11 cellular contexts compared by ENCODE assay signal in genomic region chr4:145828802-145829485, GRCh38.
A peak's percentile ranks its signal among the peaks of the same experiment; 100 is the strongest.
DNase-seq lines count a peak whose midpoint lies in the region; ATAC-seq and TF ChIP-seq lines count a peak whose summit lies in the region.
"Had no signal": no experiment of that assay in that cellular context is flagged by ENCODE, and none has a peak within 500 bp of the region (broad histone marks: within the 10 kb centered on the region; RNA-seq: fewer than 3 reads in every experiment).

No MANE protein-coding gene starts in this region.

- H3K36me3 ChIP-seq in OCI-LY3 (replicated peaks; ENCODE audit: low read depth, low read length) (peaks cover 12% of the 10 kb centered on the region), upper lobe of left lung (no peaks in the 10 kb centered on the region), aorta (ENCODE audit: control insufficient read depth in 1 of 2, insufficient read depth in 2 of 2, low read length in 1 of 2) (peaks cover 0 to 3% of the 10 kb centered on the region in 2 donors), vagina (no peaks in the 10 kb centered on the region)

- H3K4me1 ChIP-seq in OCI-LY3 (ENCODE audit: low read length) (peaks cover 55% of the 10 kb centered on the region), upper lobe of left lung (no peaks in the 10 kb centered on the region), aorta (ENCODE audit: control insufficient read depth in 1 of 2, insufficient read depth in 2 of 2, low read length in 2 of 2) (no peaks in the 10 kb centered on the region), vagina (no peaks in the 10 kb centered on the region)

- CTCF ChIA-PET in CD4-positive, alpha-beta T cell (lab: Charles Lee) = no interaction called here

- no peaks in the 10 kb centered on the region for H3K27me3 ChIP-seq in CD4-positive, alpha-beta T cell (ENCODE audit: control insufficient read depth, insufficient read depth, low read length)
- H3K27me3 ChIP-seq in OCI-LY3 (ENCODE audit: low read depth, low read length) (no peaks in the 10 kb centered on the region), upper lobe of left lung (no peaks in the 10 kb centered on the region), aorta (ENCODE audit: control insufficient read depth in 1 of 2, insufficient read depth in 2 of 2, low read length in 1 of 2) (no peaks in the 10 kb centered on the region), vagina (no peaks in the 10 kb centered on the region)
- H3K27me3 ChIP-seq: BLaER1 treated with 17β-estradiol and CSF1 and Interleukin-3, amounts not matched to agents 10 nM and 100 nM had no signal

- TF ChIP-seq CTCF in CD4-positive, alpha-beta T cell (IDR thresholded peaks at IDR 0.05) = no peak
- TF ChIP-seq CTCF in OCI-LY3 (IDR thresholded peaks at IDR 0.05; ENCODE audit: low read depth, low read length) = no peak
- TF ChIP-seq CTCF in upper lobe of left lung (IDR thresholded peaks at IDR 0.05) = no peak
- no peak for TF ChIP-seq CTCF in vagina (IDR thresholded peaks at IDR 0.05)

- H3K4me2 ChIP-seq in OCI-LY3 (ENCODE audit: low read length) = peak overlapping the region; percentile 59

- 81 to 82% methylated on average over 3 of the region's 3 CpGs for WGBS in upper lobe of left lung, 2 donors
- 67 to 69% methylated on average over 3 of the region's 3 CpGs for WGBS in aorta, 2 donors

- peaks cover 25% of the 10 kb centered on the region for H3K36me3 Mint-ChIP-seq in CD4-positive, alpha-beta T cell (ENCODE audit: low read depth)

- TF ChIP-seq EP300 in upper lobe of left lung (IDR thresholded peaks at IDR 0.05) = no peak

- no peak for ATAC-seq in CD4-positive, alpha-beta T cell (ENCODE audit: poor library complexity)
- ATAC-seq in GM19035 (IDR thresholded peaks at IDR 0.05; ENCODE audit: unreplicated experiment) (peak; percentile 68), HG02870 (IDR thresholded peaks at IDR 0.05; ENCODE audit: unreplicated experiment) (peak; percentile 56), upper lobe of left lung (ENCODE audit: low FRiP score in 2 of 2) (no peak), aorta (ENCODE audit: low FRiP score) (no peak)
- ATAC-seq: Panc1 had no signal

- H3K27me3 Mint-ChIP-seq in CD4-positive, alpha-beta T cell = no peaks in the 10 kb centered on the region

- no peak overlapping the region for H3K27ac ChIP-seq in CD4-positive, alpha-beta T cell (ENCODE audit: low read depth, low read length)
- peak overlapping the region; percentile 75 for H3K27ac ChIP-seq in OCI-LY3 (ENCODE audit: low read length)
- no peak overlapping the region for H3K27ac ChIP-seq in upper lobe of left lung
- H3K27ac ChIP-seq in aorta (ENCODE audit: low read depth in 1 of 2, low read length in 2 of 2) = no peak overlapping the region
- no peak overlapping the region for H3K27ac ChIP-seq in vagina

- peaks cover 32% of the 10 kb centered on the region for H3K4me1 Mint-ChIP-seq in CD4-positive, alpha-beta T cell (ENCODE audit: low read depth)

- POLR2A ChIA-PET in CD4-positive, alpha-beta T cell (lab: Charles Lee) = interaction anchor here (1.3 to 1.5 kb wide), 2 partner anchors 14 to 103 kb away, joined by 3 to 5 read pairs; no protein-coding TSS in a partner anchor

- H3K9me3 ChIP-seq in CD4-positive, alpha-beta T cell (ENCODE audit: control insufficient read depth, low read length) = no peaks in the 10 kb centered on the region
- no peaks in the 10 kb centered on the region for H3K9me3 ChIP-seq in OCI-LY3 (ENCODE audit: insufficient read depth, low read length)
- no peaks in the 10 kb centered on the region for H3K9me3 ChIP-seq in upper lobe of left lung
- no peaks in the 10 kb centered on the region for H3K9me3 ChIP-seq in aorta (ENCODE audit: control insufficient read depth, low read length)
- no peaks in the 10 kb centered on the region for H3K9me3 ChIP-seq in vagina
- H3K9me3 ChIP-seq: BLaER1 treated with 17β-estradiol and CSF1 and Interleukin-3, amounts not matched to agents 10 nM and 100 nM had no signal

- TF ChIP-seq POLR2A in upper lobe of left lung (IDR thresholded peaks at IDR 0.05) (no peak), vagina (IDR thresholded peaks at IDR 0.05) (no peak)

- no peaks in the 10 kb centered on the region for H3K79me2 ChIP-seq in OCI-LY3 (ENCODE audit: low read length)

- DNase-seq in CD4-positive, alpha-beta T cell = no peak
- DNase-seq in upper lobe of left lung = no peak
- DNase-seq in aorta = no peak
- no peak for DNase-seq in Kasumi-1 (lab: John Stamatoyannopoulos, UW)
- DNase-seq in vagina (ENCODE audit: extremely low spot score in 2 of 2) = no peak
- DNase-seq: mesendoderm had no signal

- H3K27ac Mint-ChIP-seq in CD4-positive, alpha-beta T cell = peak overlapping the region; percentile 80

- no peaks in the 10 kb centered on the region for H3K9me3 Mint-ChIP-seq in CD4-positive, alpha-beta T cell

- H3K9ac ChIP-seq in OCI-LY3 (ENCODE audit: low read length) = peak overlapping the region; percentile 23; the same call in 1 of the 2 replicates
- H3K9ac ChIP-seq: BLaER1 treated with 17β-estradiol and CSF1 and Interleukin-3, amounts not matched to agents 10 nM and 100 nM had no signal

- no peak overlapping the region for H2AFZ ChIP-seq in OCI-LY3 (ENCODE audit: low read depth, low read length)

- no peaks in the 10 kb centered on the region for H4K20me1 ChIP-seq in OCI-LY3 (ENCODE audit: insufficient read depth, low read length)
- H4K20me1 ChIP-seq: BLaER1 treated with 17β-estradiol and CSF1 and Interleukin-3, amounts not matched to agents 10 nM and 100 nM had no signal

- H3K4me3 Mint-ChIP-seq in CD4-positive, alpha-beta T cell = peak overlapping the region; percentile 22

- intact Hi-C loops in CD4-positive, alpha-beta T cell (cut with DNase I, micrococcal nuclease) = no loop called here
- intact Hi-C loops in aorta (cut with DNase I) (no loop called here), vagina (cut with DNase I) (no loop called here)

- H3K4me3 ChIP-seq in OCI-LY3 (ENCODE audit: low read length) (peak overlapping the region; percentile 32; the same call in 1 of the 2 replicates), upper lobe of left lung (no peak overlapping the region), aorta (ENCODE audit: low read length in 2 of 2) (no peak overlapping the region), vagina (no peak overlapping the region)
- H3K4me3 ChIP-seq: BLaER1 treated with 17β-estradiol and CSF1 and Interleukin-3, amounts not matched to agents 10 nM and 100 nM had no signal

Comparison
In these comparisons a context has a peak if more than half of its experiments do, and no peak if none do; other contexts are left out.
1. ATAC-seq: peak in GM19035 (single experiment) and HG02870 (single experiment); none in CD4-positive, alpha-beta T cell (single experiment), upper lobe of left lung (0 of 2) and aorta (single experiment).